In genomic region chr12:47949441-47950341, GRCh38 we compare ENCODE assay signal across 8 cellular contexts. TPM values are rescaled to one million over a fixed set of nuclear protein-coding genes. Genes with fewer than 3 reads are reported as not detected.
A peak's percentile ranks its signal among the peaks of the same experiment; 100 is the strongest.
DNase-seq lines count a peak whose midpoint lies in the region; ATAC-seq, FAIRE-seq and TF ChIP-seq lines count a peak whose summit lies in the region.

No MANE protein-coding gene starts in this region.

- intact Hi-C loops in CD4-positive, alpha-beta memory T cell (cut with micrococcal nuclease) = loop anchor here (1.0 to 2.0 kb wide), 4 partner anchors 45 to 234 kb away; partner anchors contain the start of gene VDR

- H3K9me3 ChIP-seq in CD4-positive, alpha-beta memory T cell (ENCODE audit: control insufficient read depth in 1 of 2, low read length in 2 of 2) = no peaks in the 10 kb centered on the region
- no peaks in the 10 kb centered on the region for H3K9me3 ChIP-seq in WERI-Rb-1 (ENCODE audit: severe bottlenecking)

- no peaks in the 10 kb centered on the region for H3K4me1 ChIP-seq in CD4-positive, alpha-beta memory T cell (ENCODE audit: insufficient read depth, low read length)

- TF ChIP-seq CTCF in WERI-Rb-1 (IDR thresholded peaks at IDR 0.05; ENCODE audit: low read depth, low read length) (peak; percentile 97), choroid plexus epithelial cell (conservative IDR thresholded peaks at IDR 0.05; ENCODE audit: low read depth, low read length) (peak; percentile 90)

- H3K27me3 ChIP-seq in CD4-positive, alpha-beta memory T cell (ENCODE audit: insufficient read depth, low read length) = no peaks in the 10 kb centered on the region
- no peaks in the 10 kb centered on the region for H3K27me3 ChIP-seq in WERI-Rb-1 (ENCODE audit: insufficient read depth, low read depth, severe bottlenecking)

- no peak for TF ChIP-seq POLR2A in H54 (IDR thresholded peaks at IDR 0.05; ENCODE audit: low read depth, low read length)

- no peaks in the 10 kb centered on the region for H3K4me1 Mint-ChIP-seq in CD4-positive, alpha-beta memory T cell

- DNase-seq in CD4-positive, alpha-beta memory T cell = peak in 4 of 5 donors; percentile 28 to 38 (median 34)
- peak; percentile 92 for DNase-seq in H54 (ENCODE audit: insufficient read length, low spot score)
- peak; percentile 65 for DNase-seq in NCI-H2196 (lab: John Stamatoyannopoulos, UW; ENCODE audit: unreplicated experiment)
- peak; percentile 78 for DNase-seq in WERI-Rb-1
- peak; percentile 83 for DNase-seq in choroid plexus epithelial cell (ENCODE audit: low read depth)
- peak; percentile 83 for DNase-seq in kidney tubule cell (ENCODE audit: low spot score)
- DNase-seq in stimulated activated CD4-positive, alpha-beta T cell treated with anti-CD3 and anti-CD28 coated beads, Interleukin-4, amount 100 ng/mL, for 1 hour = peak; percentile 51

- no peaks in the 10 kb centered on the region for H3K36me3 ChIP-seq in CD4-positive, alpha-beta memory T cell (ENCODE audit: insufficient read depth, low read length)
- H3K36me3 ChIP-seq in WERI-Rb-1 = no peaks in the 10 kb centered on the region

- CTCF ChIA-PET in CD4-positive, alpha-beta memory T cell (lab: Charles Lee; ENCODE audit: partially characterized antibody) = interaction anchor here (0.8 to 2.9 kb wide), 24 partner anchors 8 to 1343 kb away, joined by 3 to 27 read pairs (median 4); partner anchors contain the start of genes ASB8 and TMEM106C

- no peak for ATAC-seq in GM18909 (IDR thresholded peaks at IDR 0.05; ENCODE audit: poor library complexity, unreplicated experiment)

- no peak overlapping the region for H3K4me3 Mint-ChIP-seq in CD4-positive, alpha-beta memory T cell

- H3K27me3 Mint-ChIP-seq in CD4-positive, alpha-beta memory T cell = peaks cover 3 to 6% of the 10 kb centered on the region in 2 donors

- no peak overlapping the region for H3K27ac ChIP-seq in CD4-positive, alpha-beta memory T cell (ENCODE audit: low read depth, low read length)
- no peak overlapping the region for H3K27ac ChIP-seq in WERI-Rb-1

- POLR2A ChIA-PET in CD4-positive, alpha-beta memory T cell (lab: Charles Lee; ENCODE audit: partially characterized antibody) = no interaction called here

- H3K4me3 ChIP-seq in CD4-positive, alpha-beta memory T cell (ENCODE audit: low read length in 2 of 2) = no peak overlapping the region
- H3K4me3 ChIP-seq in WERI-Rb-1 (ENCODE audit: low read depth, low read length) (no peak overlapping the region), choroid plexus epithelial cell (ENCODE audit: low read depth, low read length) (no peak overlapping the region)

- H3K36me3 Mint-ChIP-seq in CD4-positive, alpha-beta memory T cell = no peaks in the 10 kb centered on the region

- no peak for FAIRE-seq in H54 (lab: Jason Lieb, UNC)

- no peak overlapping the region for H3K27ac Mint-ChIP-seq in CD4-positive, alpha-beta memory T cell

- H3K9me3 Mint-ChIP-seq in CD4-positive, alpha-beta memory T cell = no peaks in the 10 kb centered on the region

RNA-seq across cellular contexts. Expression of gene TMEM106C, which starts 13.7 kb away (rescaled TPM):
- 10 to 100 TPM; 42.5 to 42.7 TPM for total RNA-seq in CD4-positive, alpha-beta memory T cell
- 10 to 100 TPM; 46.6 to 77.4 TPM for polyA plus RNA-seq in CD4-positive, alpha-beta memory T cell

RNA-seq across cellular contexts. Expression of gene VDR, which starts 44.9 kb away (rescaled TPM):
- total RNA-seq in CD4-positive, alpha-beta memory T cell = 1 to 10 TPM; 1.6 to 3.2 TPM
- polyA plus RNA-seq in CD4-positive, alpha-beta memory T cell = under 1 TPM; 0.37 to 0.45 TPM

RNA-seq across cellular contexts. Expression of gene COL2A1, which starts 54.6 kb away (rescaled TPM):
- total RNA-seq in CD4-positive, alpha-beta memory T cell = not detected
- polyA plus RNA-seq in CD4-positive, alpha-beta memory T cell = not detected

Comparison
In these comparisons a context has a peak if more than half of its experiments do, and no peak if none do; other contexts are left out.
1. DNase-seq: peak in every context shown above with its lines; median percentile 92 in H54; 83 in choroid plexus epithelial cell; 83 in kidney tubule cell; 78 in WERI-Rb-1; 65 in NCI-H2196; 51 in stimulated activated CD4-positive, alpha-beta T cell treated with anti-CD3 and anti-CD28 coated beads, Interleukin-4, amount 100 ng/mL, for 1 hour; 34 in CD4-positive, alpha-beta memory T cell.